Comparison of ENCODE assay signal across 6 cellular contexts in the genomic region with DNA sequence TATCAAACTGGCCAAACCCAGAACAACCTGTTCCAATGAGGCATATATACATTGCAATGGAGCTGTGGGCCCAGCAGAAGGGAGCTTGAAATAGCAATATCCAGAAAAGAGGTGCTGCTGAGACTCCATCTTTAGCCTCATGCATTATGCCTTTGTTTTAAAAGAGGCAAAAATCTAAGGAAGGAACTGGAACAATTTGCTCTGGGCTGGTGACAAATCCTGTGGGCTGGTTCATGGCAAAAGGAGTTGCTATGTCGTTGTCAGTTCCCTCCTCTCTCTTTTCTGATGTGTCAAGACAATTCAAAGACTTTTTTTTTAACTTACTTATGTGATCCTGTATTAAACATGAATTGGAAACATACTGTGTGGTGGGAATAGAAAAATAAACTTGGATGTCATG.
"Had no signal": no experiment of that assay in that cellular context is flagged by ENCODE, and none has a peak within 500 bp of the region (broad histone marks: within the 10 kb centered on the region; RNA-seq: fewer than 3 reads in every experiment).

No MANE protein-coding gene starts in this region.

- ATAC-seq: GM23338, HepG2 had no signal

- DNase-seq: H9, HCEC 1CT, KBM-7 had no signal

- H3K4me3 ChIP-seq: GM23338 had no signal

- H3K27ac ChIP-seq: HL-60 had no signal
